ENCODE assay signal across 19 cellular contexts in the genomic region with DNA sequence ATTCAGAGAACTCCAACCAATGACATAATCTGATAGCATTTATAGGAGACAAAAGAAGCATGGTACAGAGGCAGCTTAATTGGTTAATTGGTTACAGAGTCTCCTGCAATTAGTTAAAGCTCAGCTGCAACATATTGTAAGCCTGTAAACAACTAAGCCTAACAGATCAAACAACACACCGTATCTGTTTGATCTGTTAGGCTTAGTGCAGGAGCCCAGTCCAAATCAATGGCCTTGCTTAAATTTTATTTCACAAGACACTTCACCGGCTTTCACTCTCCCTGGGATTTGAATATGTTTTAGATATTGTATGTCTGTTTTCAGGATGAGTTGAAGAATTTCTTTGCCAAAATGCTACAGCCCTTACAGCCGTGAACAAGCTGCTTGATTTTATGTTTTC. TPM values are rescaled to one million over a fixed set of nuclear protein-coding genes. Genes with fewer than 3 reads are reported as not detected.
DNase-seq lines count a peak whose midpoint lies in the region; ATAC-seq and TF ChIP-seq lines count a peak whose summit lies in the region.
"Had no signal": no experiment of that assay in that cellular context is flagged by ENCODE, and none has a peak within 500 bp of the region (broad histone marks: within the 10 kb centered on the region; RNA-seq: fewer than 3 reads in every experiment).

No MANE protein-coding gene starts in this region.

- no peaks in the 10 kb centered on the region for H3K27me3 Mint-ChIP-seq in type B pancreatic cell

- H3K27me3 ChIP-seq in body of pancreas = no peaks in the 10 kb centered on the region

- peak overlapping the region; percentile 62 for H3K27ac Mint-ChIP-seq in type B pancreatic cell

- H3K9me3 ChIP-seq in HEK293 (ENCODE audit: control insufficient read depth, insufficient read depth, low read depth, low read length) (no peaks in the 10 kb centered on the region), body of pancreas (no peaks in the 10 kb centered on the region), mesodermal cell (ENCODE audit: control insufficient read depth, low read length) (no peaks in the 10 kb centered on the region)
- H3K9me3 ChIP-seq: BE2C, SJSA1 had no signal

- no peaks in the 10 kb centered on the region for H3K9me3 Mint-ChIP-seq in type B pancreatic cell

- TF ChIP-seq CTCF in HEK293 (tag by site-specific recombination; IDR thresholded peaks at IDR 0.05) (no peak), body of pancreas (IDR thresholded peaks at IDR 0.05) (no peak), type B pancreatic cell (conservative IDR thresholded peaks at IDR 0.05) (no peak)

- H3K4me1 ChIP-seq in HEK293 (ENCODE audit: control insufficient read depth, insufficient read depth, low read length) (peaks cover 7% of the 10 kb centered on the region), body of pancreas (peaks cover 85% of the 10 kb centered on the region), mesodermal cell (ENCODE audit: control insufficient read depth, insufficient read depth, low read length, poor library complexity, severe bottlenecking) (peaks cover under 1% of the 10 kb centered on the region)
- H3K4me1 ChIP-seq: BE2C, SJSA1 had no signal

- H3K36me3 ChIP-seq in HEK293 (ENCODE audit: control insufficient read depth in 2 of 2, insufficient read depth in 1 of 2, low read length in 2 of 2) (no peaks in the 10 kb centered on the region), body of pancreas (replicated peaks in 1 of 2; ENCODE audit: insufficient read depth in 1 of 2, low read depth in 2 of 2) (no peaks in the 10 kb centered on the region), mesodermal cell (ENCODE audit: control insufficient read depth, insufficient read depth, low read length) (no peaks in the 10 kb centered on the region)
- H3K36me3 ChIP-seq: BE2C, SJSA1 had no signal

- no peak overlapping the region for H3K27ac ChIP-seq in HEK293 (ENCODE audit: extremely low read depth, low read depth, low read length)
- peak overlapping the region in 3 of 4 donors; percentile 49 to 60 (median 51) for H3K27ac ChIP-seq in body of pancreas
- H3K27ac ChIP-seq in mesodermal cell (ENCODE audit: low read depth, low read length, severe bottlenecking) = peak overlapping the region; percentile 11
- H3K27ac ChIP-seq: HL-60, SJSA1 had no signal

- H3K36me3 Mint-ChIP-seq in type B pancreatic cell = no peaks in the 10 kb centered on the region

- TF ChIP-seq POLR2A in body of pancreas (IDR thresholded peaks at IDR 0.05) = no peak

- 25 to 42% methylated on average over 3 of the region's 3 CpGs for WGBS in body of pancreas, 2 donors
- 100% methylated on average over 1 to 2 of the region's 3 CpGs for WGBS in mesodermal cell (ENCODE audit: insufficient coverage in 2 of 2), 2 experiments

- H3K4me3 ChIP-seq in HEK293 (ENCODE audit: low read depth, low read length) = no peak overlapping the region
- no peak overlapping the region for H3K4me3 ChIP-seq in body of pancreas
- no peak overlapping the region for H3K4me3 ChIP-seq in mesodermal cell (ENCODE audit: extremely low read depth, insufficient read depth, low read length, poor library complexity, severe bottlenecking)
- H3K4me3 ChIP-seq: SJSA1 had no signal

- POLR2A ChIA-PET in HEK293 (lab: Yijun Ruan, JAX) = no interaction called here

- H3K4me3 Mint-ChIP-seq in type B pancreatic cell = peak overlapping the region; percentile 7

- no peak for DNase-seq in body of pancreas
- no peak for DNase-seq in type B pancreatic cell (ENCODE audit: extremely low spot score, unreplicated experiment)
- no peak for DNase-seq in NAMALWA (ENCODE audit: low spot score)
- no peak for DNase-seq in NCI-H187 (lab: John Stamatoyannopoulos, UW)
- DNase-seq: BE2C, DMS153, NCI-H1092, NCI-H1436 treated with DMSO at 0.1 percent for 48 hours, NCI-H1930, NCI-H2107, NCI-H524, NCI-H748 treated with DMSO at 0.1 percent for 48 hours, Right ventricle myocardium superior, RPMI8226 had no signal

- CTCF ChIA-PET in HEK293 (lab: Yijun Ruan, JAX) = no interaction called here

- ATAC-seq in body of pancreas (peak; percentile 4), GM19467 (IDR thresholded peaks at IDR 0.05; ENCODE audit: unreplicated experiment) (no peak)

- intact Hi-C loops in body of pancreas (cut with DNase I) = no loop called here

- no peaks in the 10 kb centered on the region for H3K4me1 Mint-ChIP-seq in type B pancreatic cell (ENCODE audit: unreplicated experiment)

TF ChIP-seq in HEK293, 187 proteins besides CTCF, POLR2A, EP300 and RAD21:
- no peak for TF ChIP-seq ZNF670 (tag by site-specific recombination; IDR thresholded peaks at IDR 0.05; ENCODE audit: low read depth)
- no peak for TF ChIP-seq MZF1 (tag by site-specific recombination; IDR thresholded peaks at IDR 0.05; ENCODE audit: borderline replicate concordance)
- TF ChIP-seq, protein P1, sequence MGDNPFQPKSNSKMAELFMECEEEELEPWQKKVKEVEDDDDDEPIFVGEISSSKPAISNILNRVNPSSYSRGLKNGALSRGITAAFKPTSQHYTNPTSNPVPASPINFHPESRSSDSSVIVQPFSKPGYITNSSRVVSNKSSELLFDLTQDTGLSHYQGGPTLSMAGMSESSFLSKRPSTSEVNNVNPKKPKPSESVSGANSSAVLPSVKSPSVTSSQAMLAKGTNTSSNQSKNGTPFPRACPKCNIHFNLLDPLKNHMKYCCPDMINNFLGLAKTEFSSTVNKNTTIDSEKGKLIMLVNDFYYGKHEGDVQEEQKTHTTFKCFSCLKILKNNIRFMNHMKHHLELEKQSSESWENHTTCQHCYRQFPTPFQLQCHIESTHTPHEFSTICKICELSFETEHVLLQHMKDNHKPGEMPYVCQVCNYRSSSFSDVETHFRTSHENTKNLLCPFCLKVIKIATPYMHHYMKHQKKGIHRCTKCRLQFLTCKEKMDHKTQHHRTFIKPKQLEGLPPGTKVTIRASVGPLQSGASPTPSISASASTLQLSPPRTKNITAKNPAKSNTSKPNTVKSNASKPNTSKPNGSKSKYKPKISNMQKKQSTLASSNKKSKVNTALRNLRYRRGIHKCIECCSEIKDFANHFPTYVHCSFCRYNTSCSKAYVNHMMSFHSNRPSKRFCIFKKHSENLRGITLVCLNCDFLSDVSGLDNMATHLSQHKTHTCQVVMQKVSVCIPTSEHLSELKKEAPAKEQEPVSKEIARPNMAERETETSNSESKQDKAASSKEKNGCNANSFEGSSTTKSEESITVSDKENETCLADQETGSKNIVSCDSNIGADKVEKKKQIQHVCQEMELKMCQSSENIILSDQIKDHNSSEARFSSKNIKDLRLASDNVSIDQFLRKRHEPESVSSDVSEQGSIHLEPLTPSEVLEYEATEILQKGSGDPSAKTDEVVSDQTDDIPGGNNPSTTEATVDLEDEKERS (tag by site-specific recombination; IDR thresholded peaks at IDR 0.05) = no peak
- TF ChIP-seq, protein P2, sequence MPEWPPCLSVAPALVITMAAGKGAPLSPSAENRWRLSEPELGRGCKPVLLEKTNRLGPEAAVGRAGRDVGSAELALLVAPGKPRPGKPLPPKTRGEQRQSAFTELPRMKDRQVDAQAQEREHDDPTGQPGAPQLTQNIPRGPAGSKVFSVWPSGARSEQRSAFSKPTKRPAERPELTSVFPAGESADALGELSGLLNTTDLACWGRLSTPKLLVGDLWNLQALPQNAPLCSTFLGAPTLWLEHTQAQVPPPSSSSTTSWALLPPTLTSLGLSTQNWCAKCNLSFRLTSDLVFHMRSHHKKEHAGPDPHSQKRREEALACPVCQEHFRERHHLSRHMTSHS (tag by site-specific recombination; IDR thresholded peaks at IDR 0.05) = no peak
- TF ChIP-seq FEZF1 (tag by site-specific recombination; IDR thresholded peaks at IDR 0.05) = no peak
- TF ChIP-seq, protein P3, sequence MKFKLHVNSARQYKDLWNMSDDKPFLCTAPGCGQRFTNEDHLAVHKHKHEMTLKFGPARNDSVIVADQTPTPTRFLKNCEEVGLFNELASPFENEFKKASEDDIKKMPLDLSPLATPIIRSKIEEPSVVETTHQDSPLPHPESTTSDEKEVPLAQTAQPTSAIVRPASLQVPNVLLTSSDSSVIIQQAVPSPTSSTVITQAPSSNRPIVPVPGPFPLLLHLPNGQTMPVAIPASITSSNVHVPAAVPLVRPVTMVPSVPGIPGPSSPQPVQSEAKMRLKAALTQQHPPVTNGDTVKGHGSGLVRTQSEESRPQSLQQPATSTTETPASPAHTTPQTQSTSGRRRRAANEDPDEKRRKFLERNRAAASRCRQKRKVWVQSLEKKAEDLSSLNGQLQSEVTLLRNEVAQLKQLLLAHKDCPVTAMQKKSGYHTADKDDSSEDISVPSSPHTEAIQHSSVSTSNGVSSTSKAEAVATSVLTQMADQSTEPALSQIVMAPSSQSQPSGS (tag by site-specific recombination; IDR thresholded peaks at IDR 0.05; ENCODE audit: low read depth) = 0 out of 2 replicates have a peak, but pooled peaks have one; percentile 45

RNA-seq across cellular contexts. Expression of a gene that starts 5.4 kb away (rescaled TPM):
- total RNA-seq in body of pancreas = 100 to 1,000 TPM; 316 to 772 TPM
- 157 TPM for polyA plus RNA-seq in mesodermal cell (2013, experiment 1 of 2)
- 95.4 TPM for polyA plus RNA-seq in mesodermal cell (2013, experiment 2 of 2)
- total RNA-seq in type B pancreatic cell (ENCODE audit: low replicate concordance) = 476 and 793 TPM in 2 replicates
- total RNA-seq: SJSA1 had no signal

RNA-seq across cellular contexts. Expression of a gene that starts 27.0 kb away (rescaled TPM):
- total RNA-seq in body of pancreas (1 to 10 TPM in 1 of 2 donors, not detected in 1; 9.6 TPM), type B pancreatic cell (ENCODE audit: low replicate concordance) (0.97 and 1.1 TPM in 2 replicates)
- polyA plus RNA-seq in mesodermal cell (2013, experiment 1 of 2) = 2.9 TPM
- 1.6 TPM for polyA plus RNA-seq in mesodermal cell (2013, experiment 2 of 2)
- total RNA-seq: SJSA1 had no signal

RNA-seq across cellular contexts. Expression of a gene that starts 39.9 kb away (rescaled TPM):
- total RNA-seq in body of pancreas = not detected
- not detected for polyA plus RNA-seq in mesodermal cell (2013, experiment 1 of 2)
- polyA plus RNA-seq in mesodermal cell (2013, experiment 2 of 2) = not detected
- total RNA-seq in type B pancreatic cell (ENCODE audit: low replicate concordance) = not detected in 2 replicates
- total RNA-seq: Right ventricle myocardium superior, SJSA1 had no signal
